Comparison of ENCODE assay signal across 1 cellular context in genomic region chr6:27478706-27479318, GRCh38.
TF ChIP-seq lines count a peak whose summit lies in the region.

No MANE protein-coding gene starts in this region.

TF ChIP-seq in K562, 482 proteins besides CTCF, POLR2A, EP300 and RAD21 (continued from another document and continues in another):
- TF ChIP-seq PBX2 (CRISPR knock-in tag; IDR thresholded peaks at IDR 0.05; ENCODE audit: low read depth), result no peak
- 0 out of 2 replicates have a peak, but pooled peaks have one; percentile 40 for TF ChIP-seq PBX2 (tag; conservative IDR thresholded peaks at IDR 0.05; ENCODE audit: low read depth)
- TF ChIP-seq ELF2 (CRISPR knock-in tag; IDR thresholded peaks at IDR 0.05), result no peak
- no peak for TF ChIP-seq ZNF696 (CRISPR knock-in tag; conservative IDR thresholded peaks at IDR 0.05)
- peak; percentile 40 to 57; a peak in 3 of 4 replicates for TF ChIP-seq MNT (conservative IDR thresholded peaks at IDR 0.05)
- no peak for TF ChIP-seq THRA (IDR thresholded peaks at IDR 0.05)
- no peak for TF ChIP-seq ZBTB34 (CRISPR knock-in tag; IDR thresholded peaks at IDR 0.05)
- TF ChIP-seq ZNF583 (CRISPR knock-in tag; IDR thresholded peaks at IDR 0.05), result no peak
- TF ChIP-seq TSHZ1 (CRISPR knock-in tag; IDR thresholded peaks at IDR 0.05), result no peak
- TF ChIP-seq ZSCAN32 (CRISPR knock-in tag; IDR thresholded peaks at IDR 0.05), result peak; percentile 59; the same call in 1 of the 2 replicates
- peak; percentile 39 to 58; a peak in 1 of 4 replicates for TF ChIP-seq MLLT1 (IDR thresholded peaks at IDR 0.05)
- no peak for TF ChIP-seq IRF2 (CRISPR knock-in tag; IDR thresholded peaks at IDR 0.05)
- no peak for TF ChIP-seq CEBPZ (IDR thresholded peaks at IDR 0.05; ENCODE audit: borderline replicate concordance, low read depth, low read length)
- TF ChIP-seq HIVEP1 (CRISPR knock-in tag; IDR thresholded peaks at IDR 0.05), result 0 out of 2 replicates have a peak, but pooled peaks have one; percentile 77
- peak; percentile 60; the same call in 1 of the 2 replicates for TF ChIP-seq TARDBP (IDR thresholded peaks at IDR 0.05)
- TF ChIP-seq HES1 (IDR thresholded peaks at IDR 0.05; ENCODE audit: low read depth), result peak; percentile 43; the same call in 1 of the 2 replicates
- peak; percentile 39; the same call in 1 of the 2 replicates for TF ChIP-seq ZNF76 (CRISPR knock-in tag; IDR thresholded peaks at IDR 0.05; ENCODE audit: borderline replicate concordance)
- no peak for TF ChIP-seq ZNF778 (CRISPR knock-in tag; IDR thresholded peaks at IDR 0.05)
- TF ChIP-seq ZBTB5 (IDR thresholded peaks at IDR 0.05), result peak; percentile 81
- TF ChIP-seq HSF4 (CRISPR knock-in tag; IDR thresholded peaks at IDR 0.05; ENCODE audit: borderline replicate concordance), result no peak
- TF ChIP-seq ZNF232 (CRISPR knock-in tag; IDR thresholded peaks at IDR 0.05), result no peak
- no peak for TF ChIP-seq NFE2L1 (tag; IDR thresholded peaks at IDR 0.05; ENCODE audit: borderline replicate concordance, low read depth)
- no peak for TF ChIP-seq PTTG1 (tag; IDR thresholded peaks at IDR 0.05; ENCODE audit: low read depth)
- no peak for TF ChIP-seq FOXP1 (CRISPR knock-in tag; IDR thresholded peaks at IDR 0.05)
- no peak for TF ChIP-seq SLC30A9 (CRISPR knock-in tag; IDR thresholded peaks at IDR 0.05)
- TF ChIP-seq CSDE1 (IDR thresholded peaks at IDR 0.05), result peak in 1 of 2 experiments; percentile 89; a peak in 2 of 4 replicates
- 0 out of 2 replicates have a peak, but pooled peaks have one; percentile 8 for TF ChIP-seq ZBTB26 (CRISPR knock-in tag; IDR thresholded peaks at IDR 0.05)
- no peak; the same call in 1 of the 2 replicates for TF ChIP-seq E2F1 (CRISPR knock-in tag; IDR thresholded peaks at IDR 0.05)
- no peak for TF ChIP-seq NCOA4 (IDR thresholded peaks at IDR 0.05; ENCODE audit: partially characterized antibody)
- no peak for TF ChIP-seq ZNF740 (CRISPR knock-in tag; IDR thresholded peaks at IDR 0.05)
- no peak for TF ChIP-seq ZNF740 (tag; IDR thresholded peaks at IDR 0.05)
- TF ChIP-seq ZNF239 (CRISPR knock-in tag; IDR thresholded peaks at IDR 0.05), result no peak
